ENCODE assay signal across 15 cellular contexts in the genomic region with DNA sequence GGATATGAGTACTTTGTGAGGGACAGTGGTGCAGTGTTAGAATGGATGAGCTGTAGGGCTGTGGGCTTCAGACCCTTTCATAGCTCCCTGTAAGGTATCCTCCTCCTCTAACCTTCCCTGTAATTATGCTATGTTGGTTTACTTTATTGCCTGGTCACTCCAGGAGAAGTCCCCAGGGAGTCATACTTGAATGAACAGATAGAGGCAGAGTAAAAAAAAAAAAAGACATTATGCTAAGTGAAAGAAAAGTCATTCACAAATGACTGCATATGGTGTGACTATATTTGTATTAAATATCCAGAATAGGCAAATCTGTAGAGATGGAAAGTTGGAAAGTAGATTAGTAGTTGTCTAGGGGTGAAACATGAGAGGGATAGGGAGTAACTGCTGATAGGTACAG.
"Had no signal": no experiment of that assay in that cellular context is flagged by ENCODE, and none has a peak within 500 bp of the region (broad histone marks: within the 10 kb centered on the region; RNA-seq: fewer than 3 reads in every experiment).

No MANE protein-coding gene starts in this region.

- H3K9me3 Mint-ChIP-seq: activated naive CD4-positive, alpha-beta T cell treated with anti-CD3 and anti-CD28 coated beads, Interleukin-2, amount 50 U/mL, for 24 hours; natural killer cell treated with Interleukin-12 subunit alpha and Interleukin-12 subunit beta and Interleukin-15 and Interleukin-18, amount 100 ng/mL, for 72 hours had no signal

- DNase-seq: activated T-cell treated with anti-CD3 and anti-CD28 coated beads, Interleukin-2, amount 50 U/mL, for 1 hour; caudate nucleus; colonic mucosa; foreskin keratinocyte; head of caudate nucleus; islet precursor cell; left lung; occipital lobe; right lobe of liver; spleen; stimulated activated CD4-positive, alpha-beta T cell treated with anti-CD3 and anti-CD28 coated beads, Interleukin-1b, Interleukin-23, amount 100 ng/mL, for 48 hours; stimulated activated naive B cell treated with anti-CD40 and anti-IgM and Interleukin-4, amounts not matched to agents 10 μg/mL and 1 μg/mL and 100 μg/mL, for 72 hours had no signal

- H3K36me3 Mint-ChIP-seq: activated naive CD4-positive, alpha-beta T cell treated with anti-CD3 and anti-CD28 coated beads, Interleukin-2, amount 50 U/mL, for 24 hours; natural killer cell treated with Interleukin-12 subunit alpha and Interleukin-12 subunit beta and Interleukin-15 and Interleukin-18, amount 100 ng/mL, for 72 hours; stimulated activated naive B cell treated with anti-CD40 and anti-IgM and Interleukin-4, amounts not matched to agents 10 μg/mL and 1 μg/mL and 100 μg/mL, for 72 hours had no signal

- H3K27me3 Mint-ChIP-seq: activated naive CD4-positive, alpha-beta T cell treated with anti-CD3 and anti-CD28 coated beads, Interleukin-2, amount 50 U/mL, for 24 hours; progenitor cell of endocrine pancreas; stimulated activated naive B cell treated with anti-CD40 and anti-IgM and Interleukin-4, amounts not matched to agents 10 μg/mL and 1 μg/mL and 100 μg/mL, for 72 hours had no signal

- H3K4me3 Mint-ChIP-seq: activated naive CD4-positive, alpha-beta T cell treated with anti-CD3 and anti-CD28 coated beads, Interleukin-2, amount 50 U/mL, for 24 hours; natural killer cell treated with Interleukin-12 subunit alpha and Interleukin-12 subunit beta and Interleukin-15 and Interleukin-18, amount 100 ng/mL, for 72 hours; stimulated activated naive B cell treated with anti-CD40 and anti-IgM and Interleukin-4, amounts not matched to agents 10 μg/mL and 1 μg/mL and 100 μg/mL, for 72 hours had no signal

- ATAC-seq: foreskin keratinocyte; left lung; natural killer cell treated with Interleukin-12 subunit alpha and Interleukin-12 subunit beta and Interleukin-15 and Interleukin-18, amount 100 ng/mL, for 72 hours; right lobe of liver had no signal

- H3K4me1 Mint-ChIP-seq: activated naive CD4-positive, alpha-beta T cell treated with anti-CD3 and anti-CD28 coated beads, Interleukin-2, amount 50 U/mL, for 24 hours had no signal

- H3K27ac Mint-ChIP-seq: activated naive CD4-positive, alpha-beta T cell treated with anti-CD3 and anti-CD28 coated beads, Interleukin-2, amount 50 U/mL, for 24 hours; natural killer cell treated with Interleukin-12 subunit alpha and Interleukin-12 subunit beta and Interleukin-15 and Interleukin-18, amount 100 ng/mL, for 72 hours; progenitor cell of endocrine pancreas; stimulated activated naive B cell treated with anti-CD40 and anti-IgM and Interleukin-4, amounts not matched to agents 10 μg/mL and 1 μg/mL and 100 μg/mL, for 72 hours had no signal
